1 cellular context compared by ENCODE assay signal in the genomic region with DNA sequence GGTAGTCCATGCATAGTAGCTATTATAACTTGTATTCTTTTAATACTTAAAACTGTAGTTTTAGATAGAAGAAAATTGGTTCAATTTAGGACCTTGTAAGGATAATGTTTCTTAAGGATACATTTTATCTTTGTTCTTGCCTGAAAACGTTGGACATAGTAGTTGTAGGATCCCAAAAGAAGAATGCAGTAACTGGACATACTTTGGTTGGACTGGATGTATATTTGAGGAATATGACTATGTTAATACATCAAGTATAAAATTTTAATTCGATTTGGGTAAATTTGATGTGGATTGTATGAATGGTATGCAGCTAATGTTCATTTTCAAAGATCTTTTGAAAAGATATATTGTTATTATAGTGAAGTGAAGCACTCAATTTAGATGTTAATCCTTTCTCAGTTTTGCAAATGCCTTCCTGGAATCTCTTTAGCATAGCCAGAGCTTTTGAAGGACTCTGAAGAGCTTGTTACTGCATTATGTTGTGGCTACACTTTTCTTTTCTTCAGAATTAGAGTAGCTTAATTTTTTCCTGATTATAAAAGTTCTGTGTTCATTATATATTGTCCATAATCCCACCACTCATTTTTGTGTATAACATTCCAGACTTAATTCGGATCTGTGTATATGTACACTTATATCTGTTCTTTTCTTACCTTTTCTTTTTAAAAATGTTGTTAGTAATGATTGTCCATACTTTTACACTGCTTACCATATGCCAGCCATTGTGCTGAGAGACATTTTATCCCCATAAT.
A peak's percentile ranks its signal among the peaks of the same experiment; 100 is the strongest.
TF ChIP-seq lines count a peak whose summit lies in the region.

No MANE protein-coding gene starts in this region.

TF ChIP-seq in SK-N-SH treated with all-trans-retinoic acid at 6 μM for 48 hours, 23 proteins besides CTCF, POLR2A, EP300 and RAD21 (continued from another document):
- TF ChIP-seq POU6F1 (CRISPR knock-in tag; IDR thresholded peaks at IDR 0.05; ENCODE audit: borderline replicate concordance, low read depth) (peak; percentile 85; the same call in 1 of the 2 replicates), ISL1 (CRISPR knock-in tag; IDR thresholded peaks at IDR 0.05) (peak; percentile 100), ESRRG (CRISPR knock-in tag; IDR thresholded peaks at IDR 0.05) (peak; percentile 70; the same call in 1 of the 2 replicates), CREB5 (CRISPR knock-in tag; IDR thresholded peaks at IDR 0.05; ENCODE audit: low read depth) (peak; percentile 66; the same call in 1 of the 2 replicates), PPARA (CRISPR knock-in tag; IDR thresholded peaks at IDR 0.05; ENCODE audit: borderline replicate concordance) (no peak), ZNF8 (CRISPR knock-in tag; IDR thresholded peaks at IDR 0.05) (0 out of 2 replicates have a peak, but pooled peaks have one; percentile 12), TSHZ2 (CRISPR knock-in tag; IDR thresholded peaks at IDR 0.05) (no peak), RARB (CRISPR knock-in tag; IDR thresholded peaks at IDR 0.05) (no peak)
